ENCODE assay signal across 8 cellular contexts in the genomic region with DNA sequence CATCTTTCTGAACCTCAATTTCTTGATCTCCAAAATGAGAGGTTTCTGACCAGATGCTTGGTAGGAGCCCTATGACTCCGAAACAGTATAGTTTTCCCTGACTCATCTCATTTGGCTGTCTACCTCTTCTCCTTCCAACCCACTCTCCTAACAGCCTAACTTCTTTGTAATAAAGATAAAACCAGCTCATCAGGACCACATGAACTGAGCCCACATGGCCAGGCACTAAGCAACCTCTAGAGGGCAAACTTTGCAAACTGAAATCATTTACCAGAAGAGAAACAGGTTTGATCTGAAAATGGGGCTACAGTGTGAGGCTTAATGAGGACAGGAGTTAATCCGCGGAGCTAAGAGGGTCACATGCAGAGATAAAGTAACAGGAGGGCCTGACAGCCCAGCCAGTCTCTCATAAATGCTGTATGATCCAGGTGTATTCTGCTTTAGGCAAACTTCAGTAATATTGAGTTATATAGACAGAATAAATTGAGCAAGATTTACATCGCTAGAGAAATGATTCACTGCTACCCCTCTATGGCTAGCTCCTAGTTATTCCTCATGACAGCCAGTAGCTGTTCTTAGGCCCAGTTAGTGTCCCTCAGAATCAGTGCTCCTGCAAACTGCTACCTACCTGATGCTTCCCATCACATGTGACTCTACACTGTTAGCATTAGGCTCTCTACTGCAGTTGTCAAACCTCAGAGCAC.
DNase-seq lines count a peak whose midpoint lies in the region; ATAC-seq and TF ChIP-seq lines count a peak whose summit lies in the region.

No MANE protein-coding gene starts in this region.

- DNase-seq in AG09319 (ENCODE audit: extremely low read depth, low read depth) (peak; percentile 59), NCI-H187 treated with DMSO at 0.1 percent for 48 hours (lab: John Stamatoyannopoulos, UW) (peak; percentile 4), T1000 (lab: John Stamatoyannopoulos, UW) (peak; percentile 41), kidney epithelial cell (ENCODE audit: low read depth) (peak; percentile 37)
- peak; percentile 39 for DNase-seq in central memory CD4-positive, alpha-beta T cell
- peak; percentile 38 for DNase-seq in stimulated activated CD4-positive, alpha-beta T cell treated with anti-CD3 and anti-CD28 coated beads, Interleukin-2, amount 100 ng/mL, for 4 hours (ENCODE audit: low read depth)

- peak; percentile 94 for TF ChIP-seq CTCF in AG09319 (IDR thresholded peaks at IDR 0.05; ENCODE audit: low read depth, low read length)
- peak; percentile 84 for TF ChIP-seq CTCF in kidney epithelial cell (IDR thresholded peaks at IDR 0.05; ENCODE audit: insufficient read depth, low read length, poor library complexity, severe bottlenecking)

- no peaks in the 10 kb centered on the region for H3K27me3 ChIP-seq in kidney epithelial cell (ENCODE audit: control insufficient read depth, insufficient read depth, low read length)

- H3K36me3 ChIP-seq in kidney epithelial cell (ENCODE audit: control insufficient read depth, insufficient read depth, low read length) = no peaks in the 10 kb centered on the region

- H3K4me3 ChIP-seq in kidney epithelial cell (ENCODE audit: low read depth, low read length) = no peak overlapping the region

- ATAC-seq in GM18508 (IDR thresholded peaks at IDR 0.05; ENCODE audit: insufficient read depth, unreplicated experiment) = peak; percentile 75
- ATAC-seq in HG03025 (IDR thresholded peaks at IDR 0.05; ENCODE audit: low FRiP score, unreplicated experiment) = peak; percentile 60

Comparison
In these comparisons a context has a peak if more than half of its experiments do, and no peak if none do; other contexts are left out.
1. DNase-seq: peak in every context shown above with its lines; median percentile 59 in AG09319; 41 in T1000; 39 in central memory CD4-positive, alpha-beta T cell; 38 in stimulated activated CD4-positive, alpha-beta T cell treated with anti-CD3 and anti-CD28 coated beads, Interleukin-2, amount 100 ng/mL, for 4 hours; 37 in kidney epithelial cell; 4 in NCI-H187 treated with DMSO at 0.1 percent for 48 hours.